8 cellular contexts compared by ENCODE assay signal in the genomic region with DNA sequence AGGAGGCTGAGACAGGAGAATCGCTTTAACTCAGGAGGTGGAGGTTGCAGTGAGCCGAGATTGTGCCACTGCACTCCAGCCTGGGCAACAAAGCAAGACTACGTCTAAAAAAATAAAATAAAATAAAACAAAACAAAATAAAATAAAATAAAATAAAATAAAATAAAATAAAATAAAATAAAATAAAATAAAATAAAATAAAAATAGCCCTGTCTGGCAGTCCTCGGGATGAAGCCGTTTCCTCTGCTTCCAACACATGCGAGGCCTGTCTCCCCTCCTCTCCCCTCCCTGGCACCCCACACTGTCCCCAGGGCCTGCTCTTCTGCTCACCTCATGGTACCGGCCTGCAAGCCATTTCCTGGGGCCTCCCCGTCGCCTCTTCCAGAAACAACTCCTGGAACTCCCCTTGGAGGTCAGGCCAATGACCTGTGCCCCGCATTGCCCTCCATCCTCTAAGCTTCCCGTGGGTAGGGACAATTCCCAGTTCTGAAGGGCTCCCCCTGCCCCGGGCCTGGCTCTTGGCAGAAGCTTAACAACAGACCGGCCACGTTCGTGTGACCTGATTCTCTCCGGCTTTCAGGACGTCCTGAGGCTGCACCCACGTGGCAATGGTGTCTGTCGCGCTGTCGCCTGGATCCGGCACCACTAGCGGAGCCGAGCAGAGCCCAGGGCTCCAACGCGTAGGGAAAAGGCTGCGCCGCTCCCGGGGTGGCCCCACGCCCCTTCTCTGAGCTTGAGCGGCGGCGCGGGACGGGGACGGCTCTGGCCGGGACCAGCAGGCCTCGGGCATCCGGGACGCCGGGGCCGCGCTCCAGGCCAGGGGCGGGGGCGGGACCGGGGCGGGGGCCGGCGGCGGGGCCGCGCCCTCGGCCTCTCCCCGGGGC. TPM values are rescaled to one million over a fixed set of nuclear protein-coding genes. Genes with fewer than 3 reads are reported as not detected.
DNase-seq lines count a peak whose midpoint lies in the region; ATAC-seq, FAIRE-seq and TF ChIP-seq lines count a peak whose summit lies in the region.

No MANE protein-coding gene starts in this region.

- ATAC-seq in K562 (peak; percentile 54), GM21515 (IDR thresholded peaks at IDR 0.05; ENCODE audit: unreplicated experiment) (no peak)

- H3K9ac ChIP-seq in K562 (ENCODE audit: insufficient read depth in 1 of 2, low read depth in 2 of 2, low read length in 2 of 2): peak overlapping the region; percentile 87 to 98
- H3K9ac ChIP-seq in iPS-20b (ENCODE audit: low read depth, low read length): peak overlapping the region; percentile 80

- in situ Hi-C loops in K562 (cut with MboI): no loop called here

- TF ChIP-seq RAD21 in K562 (CRISPR knock-in tag; conservative IDR thresholded peaks at IDR 0.05 in 1 of 2, IDR thresholded peaks at IDR 0.05 in 1 of 2): no peak

- H3K36me3 ChIP-seq in K562 (ENCODE audit: control insufficient read depth, insufficient read depth, low read length) (0 out of 3 replicates have a peak, but pooled peaks cover 4% of the 10 kb centered on the region), iPS-20b (ENCODE audit: insufficient read depth, low read depth, low read length) (no peaks in the 10 kb centered on the region), spleen (no peaks in the 10 kb centered on the region)

- no peak for FAIRE-seq in K562 (lab: Jason Lieb, UNC)

- POLR2A ChIA-PET in K562 (lab: Yijun Ruan, JAX): interaction anchor here (0.6 to 0.7 kb wide), 2 partner anchors 32 to 646 kb away, joined by 3 read pairs; no protein-coding TSS in a partner anchor

- H4K20me1 ChIP-seq in K562 (replicated peaks; ENCODE audit: control insufficient read depth, insufficient read depth, low read length): no peaks in the 10 kb centered on the region

- WGBS in K562 (ENCODE audit: insufficient coverage, low coverage, missing lambda C conversion rate): 5% methylated on average over 24 of the region's 54 CpGs
- WGBS in spleen, 5 donors: 9 to 29% (median 11%) methylated on average over 16 to 54 of the region's 54 CpGs

- DNase-seq in stimulated activated naive CD4-positive, alpha-beta T cell treated with Interleukin-2 at 50 U/mL for 16 hours (lab: John Stamatoyannopoulos, UW): peak; percentile 19
- DNase-seq in stimulated activated naive CD4-positive, alpha-beta T cell (lab: John Stamatoyannopoulos, UW): no peak
- DNase-seq in OCI-M1 (lab: John Stamatoyannopoulos, UW) (peak; percentile 60), K562 (ENCODE audit: extremely low read depth in 1 of 4, low spot score in 3 of 4) (peak; percentile 51 to 83 (median 78)), spleen (peak; percentile 89), NCI-H1436 treated with DMSO at 0.1 percent for 48 hours (lab: John Stamatoyannopoulos, UW) (no peak)

- H3K4me2 ChIP-seq in K562 (ENCODE audit: insufficient read depth, low read length): peak overlapping the region; percentile 89

- TF ChIP-seq POLR2A in K562 (conservative IDR thresholded peaks at IDR 0.05): peak; percentile 79
- TF ChIP-seq POLR2A in spleen (IDR thresholded peaks at IDR 0.05): no peak

- H3K9me1 ChIP-seq in K562 (ENCODE audit: control insufficient read depth, insufficient read depth, low read length): peaks cover 6% of the 10 kb centered on the region

- H3K27ac ChIP-seq in K562 (ENCODE audit: extremely low read depth, low read depth, low read length) (peak overlapping the region; percentile 86), iPS-20b (ENCODE audit: low read length) (no peak overlapping the region), spleen (peak overlapping the region; percentile 81 to 99 (median 91))

- H3K9me3 ChIP-seq in K562 (replicated peaks; ENCODE audit: control insufficient read depth, insufficient read depth, low read depth, low read length) (no peaks in the 10 kb centered on the region), iPS-20b (ENCODE audit: insufficient read depth, low read depth, low read length) (no peaks in the 10 kb centered on the region), spleen (no peaks in the 10 kb centered on the region)

- TF ChIP-seq EP300 in K562 (IDR thresholded peaks at IDR 0.05; ENCODE audit: low read length): no peak

- CTCF ChIA-PET in K562 (lab: Yijun Ruan, JAX; ENCODE audit: low intra/inter-chr PET ratio): no interaction called here

- H3K4me1 ChIP-seq in K562 (replicated peaks in 1 of 2; ENCODE audit: control insufficient read depth in 2 of 2, insufficient read depth in 2 of 2, low read length in 2 of 2) (peaks cover 28 to 51% of the 10 kb centered on the region in 2 experiments), iPS-20b (ENCODE audit: insufficient read depth, low read length) (peaks cover 7% of the 10 kb centered on the region; the same call in 1 of the 2 replicates), spleen (peaks cover 22 to 64% (median 56%) of the 10 kb centered on the region in 6 donors)

- peaks cover 70% of the 10 kb centered on the region for H3K79me2 ChIP-seq in K562 (ENCODE audit: control insufficient read depth, insufficient read depth, low read length)

- H3K27me3 ChIP-seq in K562 (ENCODE audit: control insufficient read depth in 2 of 2, insufficient read depth in 2 of 2, low read length in 2 of 2): no peaks in the 10 kb centered on the region
- peaks cover 12% of the 10 kb centered on the region for H3K27me3 ChIP-seq in iPS-20b (ENCODE audit: insufficient read depth, low read length)
- peaks cover 0 to 6% (median 0%) of the 10 kb centered on the region in 7 donors for H3K27me3 ChIP-seq in spleen (replicated peaks in 1 of 7)

- H3K4me3 ChIP-seq in K562: peak overlapping the region; percentile 69
- H3K4me3 ChIP-seq in iPS-20b (ENCODE audit: low read length): peak overlapping the region; percentile 76
- peak overlapping the region; percentile 41 to 74 (median 60) for H3K4me3 ChIP-seq in spleen

- intact Hi-C loops in K562 (cut with micrococcal nuclease) (no loop called here), spleen (cut with DNase I; ENCODE audit: low total_unique reads) (no loop called here)

- peak overlapping the region; percentile 85 for H2AFZ ChIP-seq in K562 (ENCODE audit: low read depth, low read length)

- TF ChIP-seq CTCF in K562 (IDR thresholded peaks at IDR 0.05 in 2 of 3, conservative IDR thresholded peaks at IDR 0.05 in 1 of 3; ENCODE audit: insufficient read depth in 2 of 3, low read depth in 1 of 3, low read length in 3 of 3) (no peak), spleen (IDR thresholded peaks at IDR 0.05 in 8 of 11, conservative IDR thresholded peaks at IDR 0.05 in 3 of 11) (no peak)

- BruUV-seq in K562 (replicated peaks; lab: Mats Ljungman, UMichigan): TSS peak; percentile 46

TF ChIP-seq in K562, 482 proteins besides CTCF, POLR2A, EP300 and RAD21 (continues in another document):
- no peak for TF ChIP-seq MCM3 (IDR thresholded peaks at IDR 0.05)
- no peak for TF ChIP-seq KDM2B (CRISPR knock-in tag; IDR thresholded peaks at IDR 0.05)
- no peak for TF ChIP-seq SMARCE1 (IDR thresholded peaks at IDR 0.05)
- TF ChIP-seq MTF1 (CRISPR knock-in tag; IDR thresholded peaks at IDR 0.05; ENCODE audit: borderline replicate concordance): no peak
- no peak for TF ChIP-seq SRSF1 (IDR thresholded peaks at IDR 0.05; ENCODE audit: low read depth, low read length)
- no peak for TF ChIP-seq ZNF57 (CRISPR knock-in tag; IDR thresholded peaks at IDR 0.05)
- TF ChIP-seq, protein P1, sequence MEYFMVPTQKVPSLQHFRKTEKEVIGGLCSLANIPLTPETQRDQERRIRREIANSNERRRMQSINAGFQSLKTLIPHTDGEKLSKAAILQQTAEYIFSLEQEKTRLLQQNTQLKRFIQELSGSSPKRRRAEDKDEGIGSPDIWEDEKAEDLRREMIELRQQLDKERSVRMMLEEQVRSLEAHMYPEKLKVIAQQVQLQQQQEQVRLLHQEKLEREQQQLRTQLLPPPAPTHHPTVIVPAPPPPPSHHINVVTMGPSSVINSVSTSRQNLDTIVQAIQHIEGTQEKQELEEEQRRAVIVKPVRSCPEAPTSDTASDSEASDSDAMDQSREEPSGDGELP (CRISPR knock-in tag; IDR thresholded peaks at IDR 0.05; ENCODE audit: borderline replicate concordance): 0 out of 2 replicates have a peak, but pooled peaks have one; percentile 37
- TF ChIP-seq SETDB1 (IDR thresholded peaks at IDR 0.05; ENCODE audit: low read length): no peak
- TF ChIP-seq, protein P2, sequence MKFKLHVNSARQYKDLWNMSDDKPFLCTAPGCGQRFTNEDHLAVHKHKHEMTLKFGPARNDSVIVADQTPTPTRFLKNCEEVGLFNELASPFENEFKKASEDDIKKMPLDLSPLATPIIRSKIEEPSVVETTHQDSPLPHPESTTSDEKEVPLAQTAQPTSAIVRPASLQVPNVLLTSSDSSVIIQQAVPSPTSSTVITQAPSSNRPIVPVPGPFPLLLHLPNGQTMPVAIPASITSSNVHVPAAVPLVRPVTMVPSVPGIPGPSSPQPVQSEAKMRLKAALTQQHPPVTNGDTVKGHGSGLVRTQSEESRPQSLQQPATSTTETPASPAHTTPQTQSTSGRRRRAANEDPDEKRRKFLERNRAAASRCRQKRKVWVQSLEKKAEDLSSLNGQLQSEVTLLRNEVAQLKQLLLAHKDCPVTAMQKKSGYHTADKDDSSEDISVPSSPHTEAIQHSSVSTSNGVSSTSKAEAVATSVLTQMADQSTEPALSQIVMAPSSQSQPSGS (CRISPR knock-in tag; IDR thresholded peaks at IDR 0.05): no peak

RNA-seq across cellular contexts. Expression of a gene that starts 0.5 kb away (rescaled TPM):
- 13.6 and 22.3 TPM in 2 replicates for total RNA-seq in K562 (2011; cell fraction: chromatin; rRNA removed; ENCODE audit: low replicate concordance)
- 10.8 and 12.0 TPM in 2 replicates for total RNA-seq in K562 (2011; cell fraction: nucleolus; rRNA removed)
- 8.9 and 12.1 TPM in 2 replicates for total RNA-seq in K562 (2011; cell fraction: nucleoplasm; rRNA removed)
- 57.9 and 58.8 TPM in 2 replicates for total RNA-seq in K562 (2014; rRNA removed)
- 18.6 and 20.9 TPM in 2 replicates for total RNA-seq in K562 (2014; rRNA removed; fragmentation: Illumina TruSeq; extraction: Trizol)
- total RNA-seq in K562 (2015; rRNA removed; fragmentation: Illumina TruSeq; extraction: Trizol): 19.3 and 23.0 TPM in 2 replicates
- total RNA-seq in K562 (2021): 39.0 and 42.6 TPM in 2 replicates
- 59.2 and 62.5 TPM in 2 replicates for polyA plus RNA-seq in K562 (2011; rRNA removed)
- 74.6 and 88.9 TPM in 2 replicates for polyA plus RNA-seq in K562 (2011; cell fraction: cytosol; rRNA removed)
- 29.0 and 29.9 TPM in 2 replicates for polyA plus RNA-seq in K562 (2011; cell fraction: nucleus; rRNA removed)
- polyA plus RNA-seq in K562 (2012): 35.8 and 54.1 TPM in 2 replicates
- polyA plus RNA-seq in K562 (2014; fragmentation: Illumina TruSeq; extraction: Trizol): 29.2 and 35.0 TPM in 2 replicates
- polyA plus RNA-seq in K562 (2014; fragmentation: Nextera tagmentation; extraction: Ambion mirVana): 1 to 10 TPM; 1.1 to 1.6 TPM
- polyA plus RNA-seq in K562 (2014; rRNA removed): 52.9 and 64.8 TPM in 2 replicates
- polyA minus RNA-seq in K562 (2011; rRNA and poly(A)+ RNA removed): 32.1 and 33.1 TPM in 2 replicates
- polyA minus RNA-seq in K562 (2011; cell fraction: cytosol; rRNA and poly(A)+ RNA removed): 15.8 and 16.6 TPM in 2 replicates
- polyA minus RNA-seq in K562 (2011; cell fraction: nucleus; rRNA and poly(A)+ RNA removed): 4.8 and 7.6 TPM in 2 replicates
- total RNA-seq in spleen: 10 to 100 TPM; 32.5 to 61.9 (median 57.1) TPM
- polyA plus RNA-seq in spleen: 10 to 100 TPM; 24.0 to 40.5 (median 37.7) TPM

Comparison
In these comparisons a context has a peak if more than half of its experiments do, and no peak if none do; other contexts are left out.
1. DNase-seq: peak in stimulated activated naive CD4-positive, alpha-beta T cell treated with Interleukin-2 at 50 U/mL for 16 hours (single experiment), OCI-M1 (single experiment), K562 (4 of 4) and spleen (single experiment); none in stimulated activated naive CD4-positive, alpha-beta T cell (0 of 6) and NCI-H1436 treated with DMSO at 0.1 percent for 48 hours (single experiment).
2. Peak in every context shown above with its lines, with median percentiles within 50 percentile points of each other: H3K4me3 ChIP-seq.